Comparison of ENCODE assay signal across 12 cellular contexts in genomic region chr19:2636142-2636896, GRCh38.
DNase-seq lines count a peak whose midpoint lies in the region; ATAC-seq and TF ChIP-seq lines count a peak whose summit lies in the region.
"Had no signal": no experiment of that assay in that cellular context is flagged by ENCODE, and none has a peak within 500 bp of the region (broad histone marks: within the 10 kb centered on the region; RNA-seq: fewer than 3 reads in every experiment).

No MANE protein-coding gene starts in this region.

- ATAC-seq in HCT116 (peak; percentile 20), GM18861 (IDR thresholded peaks at IDR 0.05; ENCODE audit: unreplicated experiment) (no peak)

- H3K27me3 ChIP-seq in HCT116 (ENCODE audit: insufficient read depth, low read length): no peaks in the 10 kb centered on the region
- H3K27me3 ChIP-seq in OCI-LY1 (ENCODE audit: insufficient read depth, low read length): peaks cover 3% of the 10 kb centered on the region; the same call in 1 of the 2 replicates
- H3K27me3 ChIP-seq in esophagus squamous epithelium: peaks cover 0 to 7% (median 0%) of the 10 kb centered on the region in 4 donors
- no peaks in the 10 kb centered on the region for H3K27me3 ChIP-seq in neutrophil

- H3K27ac ChIP-seq in HCT116 (ENCODE audit: low read depth, low read length) (no peak overlapping the region), OCI-LY1 (ENCODE audit: low read depth, low read length, poor library complexity, severe bottlenecking) (peak overlapping the region; percentile 25), esophagus squamous epithelium (peak overlapping the region in 3 of 4 donors; percentile 55 to 80 (median 78)), neutrophil (peak overlapping the region; percentile 99)
- H3K27ac ChIP-seq: thoracic aorta had no signal

- 20 to 40% methylated on average over 1 of the region's 10 CpGs for WGBS in esophagus squamous epithelium, 2 donors

- H3K4me2 ChIP-seq in HCT116 (ENCODE audit: low read length) (no peak overlapping the region; the same call in 1 of the 2 replicates), OCI-LY1 (ENCODE audit: low read length) (no peak overlapping the region)

- CTCF ChIA-PET in HCT116 (lab: Charles Lee) (interaction anchor here (0.5 to 2.1 kb wide), 12 partner anchors 9 to 374 kb away, joined by 3 to 13 read pairs (median 4); partner anchors contain the start of gene GNG7), HEK293T (lab: Yijun Ruan, JAX) (interaction anchor here (0.8 to 1.9 kb wide), 5 partner anchors 8 to 162 kb away, joined by 3 to 11 read pairs (median 3); no protein-coding TSS in a partner anchor)

- H2AFZ ChIP-seq in HCT116 (ENCODE audit: low read depth, low read length, poor library complexity, severe bottlenecking) (no peak overlapping the region), OCI-LY1 (ENCODE audit: low read length) (no peak overlapping the region)

- H3K36me3 ChIP-seq in HCT116 (ENCODE audit: control insufficient read depth in 1 of 2, insufficient read depth in 2 of 2, low read length in 2 of 2) (no peaks in the 10 kb centered on the region), OCI-LY1 (ENCODE audit: insufficient read depth, low read length) (no peaks in the 10 kb centered on the region), esophagus squamous epithelium (no peaks in the 10 kb centered on the region), neutrophil (no peaks in the 10 kb centered on the region)
- H3K36me3 ChIP-seq: thoracic aorta had no signal

- RAD21 ChIA-PET in HCT116 (lab: Charles Lee; ENCODE audit: low non-redundant PET in 1 of 2, low total read pairs in 2 of 2, uncharacterized antibody in 2 of 2, unreplicated experiment in 2 of 2): interaction anchor here (1.0 to 1.2 kb wide), 6 partner anchors 12 to 264 kb away, joined by 3 to 5 read pairs (median 4); partner anchors contain the start of gene ZNF57 (in 1 of the 2)

- intact Hi-C loops in HCT116 (cut with micrococcal nuclease): no loop called here
- intact Hi-C loops in esophagus squamous epithelium (cut with DNase I): no loop called here

- no peak for TF ChIP-seq RAD21 in HCT116 (IDR thresholded peaks at IDR 0.05; ENCODE audit: low read depth)

- H3K79me2 ChIP-seq in HCT116 (ENCODE audit: insufficient read depth, low read length): no peaks in the 10 kb centered on the region
- no peaks in the 10 kb centered on the region for H3K79me2 ChIP-seq in OCI-LY1 (ENCODE audit: insufficient read depth, low read length)

- BruUV-seq in HCT116 (replicated peaks; lab: Mats Ljungman, UMichigan): no TSS peak

- no peak for TF ChIP-seq POLR2A in HCT116 (IDR thresholded peaks at IDR 0.05; ENCODE audit: borderline replicate concordance, extremely low read depth, insufficient read depth, insufficient read length)
- no peak for TF ChIP-seq POLR2A in esophagus squamous epithelium (IDR thresholded peaks at IDR 0.05)

- H3K4me3 ChIP-seq in HCT116 (replicated peaks in 1 of 2; ENCODE audit: low read depth in 1 of 2, low read length in 2 of 2) (no peak overlapping the region), OCI-LY1 (ENCODE audit: low read depth, low read length, poor library complexity, severe bottlenecking) (no peak overlapping the region), esophagus squamous epithelium (no peak overlapping the region), neutrophil (ENCODE audit: low read depth in 1 of 2, low read length in 1 of 2) (peak overlapping the region in 1 of 2 experiments; percentile 47)
- H3K4me3 ChIP-seq: skin epidermis had no signal

- no peak for DNase-seq in HCT116 (ENCODE audit: low read depth, low spot score)
- no peak for DNase-seq in esophagus squamous epithelium (lab: John Stamatoyannopoulos, UW)
- DNase-seq in DMS153 treated with DMSO at 0.1 percent for 48 hours (lab: John Stamatoyannopoulos, UW; ENCODE audit: unreplicated experiment): no peak
- DNase-seq in NCI-H2107 (lab: John Stamatoyannopoulos, UW): no peak
- no peak for DNase-seq in HEK293T (ENCODE audit: extremely low spot score)
- DNase-seq: GF-D8, NCI-H2227 treated with DMSO at 0.1 percent for 48 hours had no signal

- H3K9me3 ChIP-seq in HCT116 (ENCODE audit: control insufficient read depth in 1 of 2, insufficient read depth in 1 of 2, low read depth in 1 of 2, low read length in 2 of 2) (peaks cover 0 to 2% of the 10 kb centered on the region in 2 experiments; a peak in 1 of 4 replicates), OCI-LY1 (ENCODE audit: low read length) (no peaks in the 10 kb centered on the region), esophagus squamous epithelium (no peaks in the 10 kb centered on the region), neutrophil (no peaks in the 10 kb centered on the region)
- H3K9me3 ChIP-seq: thoracic aorta had no signal

- no peak for TF ChIP-seq CTCF in HCT116 (IDR thresholded peaks at IDR 0.05 in 2 of 3, conservative IDR thresholded peaks at IDR 0.05 in 1 of 3; ENCODE audit: borderline replicate concordance in 1 of 3, insufficient read depth in 1 of 3, low read depth in 2 of 3, low read length in 2 of 3)
- TF ChIP-seq CTCF in OCI-LY1 (IDR thresholded peaks at IDR 0.05; ENCODE audit: low read length): no peak
- TF ChIP-seq CTCF in esophagus squamous epithelium (IDR thresholded peaks at IDR 0.05): no peak
- no peak for TF ChIP-seq CTCF in neutrophil (IDR thresholded peaks at IDR 0.05)

- 0 out of 2 replicates have a peak, but pooled peaks cover 3% of the 10 kb centered on the region for H3F3A ChIP-seq in OCI-LY1 (ENCODE audit: insufficient read depth, low read length)

- no peak overlapping the region for H3K9ac ChIP-seq in HCT116 (ENCODE audit: low read length)
- no peak overlapping the region for H3K9ac ChIP-seq in OCI-LY1 (ENCODE audit: low read length)

- peaks cover 5 to 15% of the 10 kb centered on the region in 2 experiments; a peak in 2 of 4 replicates for H3K4me1 ChIP-seq in HCT116 (ENCODE audit: control insufficient read depth in 1 of 2, insufficient read depth in 2 of 2, low read length in 2 of 2)
- peaks cover 42% of the 10 kb centered on the region for H3K4me1 ChIP-seq in OCI-LY1 (ENCODE audit: insufficient read depth, low read length, severe bottlenecking)
- peaks cover 3 to 39% (median 10%) of the 10 kb centered on the region in 3 donors for H3K4me1 ChIP-seq in esophagus squamous epithelium
- H3K4me1 ChIP-seq in neutrophil (ENCODE audit: control insufficient read depth in 1 of 2, insufficient read depth in 1 of 2, low read depth in 1 of 2, low read length in 1 of 2): peaks cover 68 to 70% of the 10 kb centered on the region in 2 experiments

- POLR2A ChIA-PET in HCT116 (lab: Charles Lee) (interaction anchor here (1.2 kb wide), 1 partner anchor 160 kb away, joined by 9 read pairs; the partner anchor contains the start of gene GADD45B), HEK293T (lab: Yijun Ruan, JAX) (interaction anchor here (1.8 kb wide), 1 partner anchor 160 kb away, joined by 9 read pairs; the partner anchor contains the start of gene GADD45B)

- H4K20me1 ChIP-seq in HCT116 (ENCODE audit: insufficient read depth): no peaks in the 10 kb centered on the region
- no peaks in the 10 kb centered on the region for H4K20me1 ChIP-seq in OCI-LY1 (ENCODE audit: insufficient read depth, low read length)

- H3K9me2 ChIP-seq in HCT116 (ENCODE audit: insufficient read depth) (no peaks in the 10 kb centered on the region), OCI-LY1 (ENCODE audit: low read depth, low read length) (no peaks in the 10 kb centered on the region)

TF ChIP-seq in HCT116, 20 proteins besides CTCF, POLR2A, EP300 and RAD21 (continues in another document):
- TF ChIP-seq SRF (IDR thresholded peaks at IDR 0.05; ENCODE audit: low read depth) (no peak), TCF7L2 (IDR thresholded peaks at IDR 0.05; ENCODE audit: borderline replicate concordance, extremely low read depth, insufficient read depth, insufficient read length) (no peak), EZH2 (IDR thresholded peaks at IDR 0.05) (no peak), ZFX (IDR thresholded peaks at IDR 0.05) (no peak), POLR2AphosphoS5 (IDR thresholded peaks at IDR 0.05; ENCODE audit: low read depth, low read length) (no peak), SP1 (IDR thresholded peaks at IDR 0.05; ENCODE audit: low read depth) (no peak), EZH2phosphoT487 (IDR thresholded peaks at IDR 0.05; ENCODE audit: borderline replicate concordance) (no peak), SIN3A (IDR thresholded peaks at IDR 0.05; ENCODE audit: low read depth) (no peak), MAX (IDR thresholded peaks at IDR 0.05) (no peak), JUND (IDR thresholded peaks at IDR 0.05) (no peak), EGR1 (IDR thresholded peaks at IDR 0.05; ENCODE audit: low read depth) (no peak)
- TF ChIP-seq, protein P1, sequence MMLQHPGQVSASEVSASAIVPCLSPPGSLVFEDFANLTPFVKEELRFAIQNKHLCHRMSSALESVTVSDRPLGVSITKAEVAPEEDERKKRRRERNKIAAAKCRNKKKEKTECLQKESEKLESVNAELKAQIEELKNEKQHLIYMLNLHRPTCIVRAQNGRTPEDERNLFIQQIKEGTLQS (IDR thresholded peaks at IDR 0.05): no peak

TF ChIP-seq in HEK293T, 16 proteins besides CTCF, POLR2A, EP300 and RAD21:
- TF ChIP-seq HDGF (IDR thresholded peaks at IDR 0.05; ENCODE audit: borderline replicate concordance) (no peak), TARDBP (IDR thresholded peaks at IDR 0.05) (no peak), FOXA1 (IDR thresholded peaks at IDR 0.05) (no peak), FOXK2 (IDR thresholded peaks at IDR 0.05) (no peak)
TF ChIP-seq in HEK293T: peak in this region for 0.
